ENCODE assay signal across 18 cellular contexts in genomic region chr1:110476028-110476765, GRCh38. TPM values are rescaled to one million over a fixed set of nuclear protein-coding genes. Genes with fewer than 3 reads are reported as not detected.
"Had no signal": no experiment of that assay in that cellular context is flagged by ENCODE, and none has a peak within 500 bp of the region (broad histone marks: within the 10 kb centered on the region; RNA-seq: fewer than 3 reads in every experiment).

No MANE protein-coding gene starts in this region.

- H3K27me3 ChIP-seq: ascending aorta, right lobe of liver had no signal

- H3K36me3 ChIP-seq: ascending aorta, right lobe of liver had no signal

- H3K4me1 ChIP-seq: ascending aorta, right lobe of liver had no signal

- H3K4me3 Mint-ChIP-seq: activated CD4-positive, alpha-beta T cell treated with anti-CD3 and anti-CD28 coated beads, Interleukin-2, amount 10 ng/mL, durations not matched to agents 7 days and 5 days; activated T-helper 1 cell treated with anti-CD3 and anti-CD28 coated beads, Interleukin-12 subunit alpha, Interleukin-12 subunit beta, Interleukin-2, Interleukin-4 antibody, amounts not matched to agents 30 ng/mL and 10 ng/mL and 1 ng/mL, durations not matched to agents 14 hours and 24 hours and 36 hours; stimulated activated naive CD8-positive, alpha-beta T cell treated with anti-CD3 and anti-CD28 coated beads, Interleukin-15, amount 100 ng/mL, for 72 hours had no signal

- H3K4me3 ChIP-seq: ascending aorta, dorsolateral prefrontal cortex, lung, right lobe of liver had no signal

- H3K27me3 Mint-ChIP-seq: activated CD4-positive, alpha-beta T cell treated with anti-CD3 and anti-CD28 coated beads, Interleukin-2, amount 10 ng/mL, durations not matched to agents 7 days and 5 days had no signal

- H3K9me3 Mint-ChIP-seq: activated CD4-positive, alpha-beta T cell treated with anti-CD3 and anti-CD28 coated beads, Interleukin-2, amount 10 ng/mL, durations not matched to agents 7 days and 5 days; activated T-helper 1 cell treated with anti-CD3 and anti-CD28 coated beads, Interleukin-12 subunit alpha, Interleukin-12 subunit beta, Interleukin-2, Interleukin-4 antibody, amounts not matched to agents 30 ng/mL and 10 ng/mL and 1 ng/mL, durations not matched to agents 14 hours and 24 hours and 36 hours; stimulated activated naive CD8-positive, alpha-beta T cell treated with anti-CD3 and anti-CD28 coated beads, Interleukin-15, amount 100 ng/mL, for 72 hours had no signal

- H3K27ac Mint-ChIP-seq: activated CD4-positive, alpha-beta T cell treated with anti-CD3 and anti-CD28 coated beads, Interleukin-2, amount 10 ng/mL, durations not matched to agents 7 days and 5 days; activated T-helper 1 cell treated with anti-CD3 and anti-CD28 coated beads, Interleukin-12 subunit alpha, Interleukin-12 subunit beta, Interleukin-2, Interleukin-4 antibody, amounts not matched to agents 30 ng/mL and 10 ng/mL and 1 ng/mL, durations not matched to agents 14 hours and 24 hours and 36 hours had no signal

- H3K9me3 ChIP-seq: ascending aorta, right lobe of liver had no signal

- H3K27ac ChIP-seq: ascending aorta, dorsolateral prefrontal cortex, right lobe of liver had no signal

- H3K4me1 Mint-ChIP-seq: activated CD4-positive, alpha-beta T cell treated with anti-CD3 and anti-CD28 coated beads, Interleukin-2, amount 10 ng/mL, durations not matched to agents 7 days and 5 days had no signal

- DNase-seq: activated CD4-positive, alpha-beta T cell treated with anti-CD3 and anti-CD28 coated beads, Interleukin-2, amount 10 ng/mL, durations not matched to agents 7 days and 5 days; activated CD8-positive, alpha-beta memory T cell treated with anti-CD3 and anti-CD28 coated beads, Interleukin-2, amount 50 U/mL, for 48 hours; dorsolateral prefrontal cortex; glutamatergic neuron; left cardiac atrium; midbrain; right lobe of liver; stimulated activated CD4-positive, alpha-beta T cell treated with anti-CD3 and anti-CD28 coated beads, Interleukin-1b, Interleukin-23, amount 100 ng/mL, for 48 hours; stimulated activated naive CD8-positive, alpha-beta T cell treated with anti-CD3 and anti-CD28 coated beads, Interleukin-15, amount 100 ng/mL, for 72 hours had no signal

RNA-seq across cellular contexts. Expression of gene PROK1, which starts 25.2 kb away (rescaled TPM):
- total RNA-seq: activated CD4-positive, alpha-beta T cell treated with anti-CD3 and anti-CD28 coated beads, Interleukin-2, amount 10 ng/mL, durations not matched to agents 7 days and 5 days; activated T-helper 1 cell treated with anti-CD3 and anti-CD28 coated beads, Interleukin-12 subunit alpha, Interleukin-12 subunit beta, Interleukin-2, Interleukin-4 antibody, amounts not matched to agents 30 ng/mL and 10 ng/mL and 1 ng/mL, durations not matched to agents 14 hours and 24 hours and 36 hours; ascending aorta; lung; myocyte; osteoblast; pulmonary artery endothelial cell; right lobe of liver had no signal

RNA-seq across cellular contexts. Expression of gene KCNA10, which starts 42.8 kb away (rescaled TPM):
- total RNA-seq: activated CD4-positive, alpha-beta T cell treated with anti-CD3 and anti-CD28 coated beads, Interleukin-2, amount 10 ng/mL, durations not matched to agents 7 days and 5 days; activated T-helper 1 cell treated with anti-CD3 and anti-CD28 coated beads, Interleukin-12 subunit alpha, Interleukin-12 subunit beta, Interleukin-2, Interleukin-4 antibody, amounts not matched to agents 30 ng/mL and 10 ng/mL and 1 ng/mL, durations not matched to agents 14 hours and 24 hours and 36 hours; ascending aorta; esophagus mucosa; left cardiac atrium; lung; myocyte; osteoblast; pulmonary artery endothelial cell; right lobe of liver; temporal lobe; ureter had no signal
